In the genomic region with DNA sequence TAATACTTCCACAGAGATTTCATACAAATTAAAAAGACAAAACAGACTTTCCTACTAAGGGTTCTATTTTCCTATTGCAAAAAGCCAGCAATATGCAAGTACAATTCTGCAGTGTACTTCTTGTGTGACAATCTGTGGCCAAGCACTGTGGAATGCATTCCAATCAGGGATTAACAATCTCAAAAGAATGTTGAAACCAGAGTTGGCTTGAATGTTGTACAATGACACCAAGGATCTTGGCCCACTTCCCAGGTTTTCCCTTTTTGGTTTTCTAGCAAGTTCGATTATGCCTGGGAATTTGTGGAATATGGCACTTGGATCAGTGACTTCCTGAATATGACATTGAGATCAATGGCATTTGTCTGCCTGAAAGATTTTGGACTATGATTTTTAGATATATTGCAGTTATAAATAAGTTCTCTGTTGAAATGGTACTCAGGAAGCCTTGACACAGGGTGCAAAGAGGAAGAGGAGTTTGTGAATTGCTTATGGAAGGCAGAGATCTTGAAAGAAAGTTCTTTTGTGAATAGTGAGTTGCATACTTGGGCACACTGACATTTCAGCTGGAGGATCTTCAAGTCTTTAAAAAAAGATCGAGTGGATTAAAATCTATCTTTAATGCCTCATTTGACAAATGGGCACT, we compare ENCODE assay signal across 12 cellular contexts.
DNase-seq lines count a peak whose midpoint lies in the region; ATAC-seq and TF ChIP-seq lines count a peak whose summit lies in the region.
"Had no signal": no experiment of that assay in that cellular context is flagged by ENCODE, and none has a peak within 500 bp of the region (broad histone marks: within the 10 kb centered on the region; RNA-seq: fewer than 3 reads in every experiment).

No MANE protein-coding gene starts in this region.

- no peak overlapping the region for H3K4me3 Mint-ChIP-seq in neural progenitor cell
- H3K4me3 Mint-ChIP-seq: CD4-positive, CD25-positive, alpha-beta regulatory T cell; T-helper 1 cell treated with Interleukin-12 subunit alpha and Interleukin-12 subunit beta and Interleukin-4 antibody, amounts not matched to agents 30 μg/mL and 1 μg/mL, for 36 hours had no signal

- no peak overlapping the region for H2AFZ ChIP-seq in neural progenitor cell (replicated peaks)

- H3K9me3 ChIP-seq in neural progenitor cell (ENCODE audit: low read depth): no peaks in the 10 kb centered on the region

- H4K20me1 ChIP-seq in neural progenitor cell (ENCODE audit: low read depth): no peaks in the 10 kb centered on the region

- H3K4me2 ChIP-seq in neural progenitor cell: no peak overlapping the region

- CTCF ChIA-PET in RWPE1 (lab: Yijun Ruan, JAX): no interaction called here

- peaks cover 8% of the 10 kb centered on the region for H3K4me1 ChIP-seq in neural progenitor cell

- H3K9me3 Mint-ChIP-seq in neural progenitor cell: no peaks in the 10 kb centered on the region

- H3K27me3 Mint-ChIP-seq in neural progenitor cell (ENCODE audit: insufficient read depth, low read depth): peaks cover 2% of the 10 kb centered on the region
- H3K27me3 Mint-ChIP-seq: CD4-positive, CD25-positive, alpha-beta regulatory T cell had no signal

- no peak overlapping the region for H3K4me3 ChIP-seq in neural progenitor cell
- H3K4me3 ChIP-seq in coronary artery: no peak overlapping the region

- H3K4me1 Mint-ChIP-seq in neural progenitor cell: peaks cover 3% of the 10 kb centered on the region

- no peaks in the 10 kb centered on the region for H3K27me3 ChIP-seq in neural progenitor cell

- H3K36me3 ChIP-seq in neural progenitor cell: peaks cover 1% of the 10 kb centered on the region

- ATAC-seq in GM19455 (IDR thresholded peaks at IDR 0.05; ENCODE audit: unreplicated experiment): no peak
- no peak for ATAC-seq in HG02870 (IDR thresholded peaks at IDR 0.05; ENCODE audit: unreplicated experiment)

- no peaks in the 10 kb centered on the region for H3F3A ChIP-seq in neural progenitor cell (ENCODE audit: low read depth)

- H3K27ac Mint-ChIP-seq in neural progenitor cell: no peak overlapping the region
- H3K27ac Mint-ChIP-seq: CD4-positive, CD25-positive, alpha-beta regulatory T cell; T-helper 1 cell treated with Interleukin-12 subunit alpha and Interleukin-12 subunit beta and Interleukin-4 antibody, amounts not matched to agents 30 μg/mL and 1 μg/mL, for 36 hours had no signal

- POLR2A ChIA-PET in RWPE1 (lab: Yijun Ruan, JAX; ENCODE audit: low non-redundant PET): no interaction called here

- no peaks in the 10 kb centered on the region for H3K79me2 ChIP-seq in neural progenitor cell (ENCODE audit: low read depth)

- H3K9ac ChIP-seq in neural progenitor cell: no peak overlapping the region

- no peak overlapping the region for H3K27ac ChIP-seq in RWPE1
- H3K27ac ChIP-seq in neural progenitor cell: no peak overlapping the region
- peak overlapping the region in 1 of 2 donors; percentile 19 for H3K27ac ChIP-seq in coronary artery

- H3K36me3 Mint-ChIP-seq in neural progenitor cell: peaks cover 11% of the 10 kb centered on the region

- DNase-seq in AG08396 (ENCODE audit: low spot score): peak; percentile 61
- peak; percentile 25 for DNase-seq in RWPE1 (ENCODE audit: low spot score)
- peak; percentile 96 for DNase-seq in fibroblast of peridontal ligament (ENCODE audit: extremely low read depth)
- peak; percentile 34 for DNase-seq in neural progenitor cell (ENCODE audit: low spot score)
- DNase-seq in coronary artery (ENCODE audit: low spot score): no peak
- DNase-seq in NOMO-1 treated with dmso at 0.1 percent for 144 hours (lab: John Stamatoyannopoulos, UW; ENCODE audit: unreplicated experiment): no peak
- DNase-seq: activated gamma-delta T cell; CD4-positive, CD25-positive, alpha-beta regulatory T cell; NCI-H1436 treated with DMSO at 0.1 percent for 48 hours had no signal

- TF ChIP-seq CTCF in RWPE1 (conservative IDR thresholded peaks at IDR 0.05; ENCODE audit: low read depth) (no peak), neural progenitor cell (IDR thresholded peaks at IDR 0.05) (no peak), coronary artery (IDR thresholded peaks at IDR 0.05) (no peak)

Comparison
In these comparisons a context has a peak if more than half of its experiments do, and no peak if none do; other contexts are left out.
1. DNase-seq: peak in AG08396 (single experiment), RWPE1 (single experiment), fibroblast of peridontal ligament (single experiment) and neural progenitor cell (single experiment); none in coronary artery (single experiment) and NOMO-1 treated with dmso at 0.1 percent for 144 hours (single experiment).